ENCODE assay signal across 21 cellular contexts in genomic region chr4:185139736-185140135, GRCh38.
"Had no signal": no experiment of that assay in that cellular context is flagged by ENCODE, and none has a peak within 500 bp of the region (broad histone marks: within the 10 kb centered on the region; RNA-seq: fewer than 3 reads in every experiment).

No MANE protein-coding gene starts in this region.

- DNase-seq: activated CD4-positive, alpha-beta T cell treated with anti-CD3 and anti-CD28 coated beads, Interleukin-2, amount 50 U/mL, for 1 hour; activated CD4-positive, CD25-positive, alpha-beta regulatory T cell treated with anti-CD3 and anti-CD28 coated beads, Interleukin-2, amount 50 U/mL, for 72 hours; activated CD8-positive, alpha-beta T cell treated with anti-CD3 and anti-CD28 coated beads, Interleukin-2, amount 10 ng/mL, durations not matched to agents 7 days and 5 days; activated gamma-delta T cell; activated naive CD4-positive, alpha-beta T cell treated with anti-CD3 and anti-CD28 coated beads, Interleukin-2, amount 50 U/mL, for 16 hours; activated naive CD8-positive, alpha-beta T cell treated with anti-CD3 and anti-CD28 coated beads, Interleukin-2, amount 50 U/mL, for 24 hours; caudate nucleus; dermis blood vessel endothelial cell; effector CD8-positive, alpha-beta T cell; islet precursor cell; left colon; natural killer cell; stimulated activated CD4-positive, alpha-beta T cell treated with anti-CD3 and anti-CD28 coated beads, Interleukin-2, amount 100 ng/mL, for 24 hours; stomach; WERI-Rb-1 had no signal

- ATAC-seq: activated CD8-positive, alpha-beta T cell treated with anti-CD3 and anti-CD28 coated beads, Interleukin-2, amount 10 ng/mL, durations not matched to agents 7 days and 5 days; activated naive CD8-positive, alpha-beta T cell treated with anti-CD3 and anti-CD28 coated beads, Interleukin-2, amount 50 U/mL, for 24 hours; gastroesophageal sphincter; left colon; natural killer cell; stimulated activated effector memory CD8-positive, alpha-beta T cell treated with anti-CD3 and anti-CD28 coated beads, Interleukin-12 subunit alpha, Interleukin-12 subunit beta, amount 100 ng/mL, for 72 hours had no signal

- H3K9me3 ChIP-seq: gastroesophageal sphincter, stomach, suprapubic skin, tibial nerve had no signal

- H3K27me3 ChIP-seq: gastroesophageal sphincter, suprapubic skin, tibial nerve had no signal

- H3K4me3 ChIP-seq: gastroesophageal sphincter, lung, skin epidermis, stomach, suprapubic skin, tibial nerve had no signal

- H3K27ac ChIP-seq: gastroesophageal sphincter, skin epidermis, stomach, suprapubic skin, tibial nerve, WERI-Rb-1 had no signal

- H3K36me3 ChIP-seq: gastroesophageal sphincter, stomach, suprapubic skin, tibial nerve had no signal
